In genomic region chr13:73673931-73674330, GRCh38 we compare ENCODE assay signal across 16 cellular contexts.
DNase-seq lines count a peak whose midpoint lies in the region; ATAC-seq, FAIRE-seq and TF ChIP-seq lines count a peak whose summit lies in the region.
"Had no signal": no experiment of that assay in that cellular context is flagged by ENCODE, and none has a peak within 500 bp of the region (broad histone marks: within the 10 kb centered on the region; RNA-seq: fewer than 3 reads in every experiment).

No MANE protein-coding gene starts in this region.

- POLR2A ChIA-PET in K562 (lab: Yijun Ruan, JAX): no interaction called here

- H4K20me1 ChIP-seq in K562 (replicated peaks; ENCODE audit: control insufficient read depth, insufficient read depth, low read length): no peaks in the 10 kb centered on the region
- no peaks in the 10 kb centered on the region for H4K20me1 ChIP-seq in hepatocyte (ENCODE audit: insufficient read depth, poor library complexity, severe bottlenecking)
- H4K20me1 ChIP-seq: BLaER1 treated with 17β-estradiol and CSF1 and Interleukin-3, amounts not matched to agents 10 nM and 100 nM had no signal

- TF ChIP-seq CTCF in K562 (IDR thresholded peaks at IDR 0.05 in 2 of 3, conservative IDR thresholded peaks at IDR 0.05 in 1 of 3; ENCODE audit: insufficient read depth in 2 of 3, low read depth in 1 of 3, low read length in 3 of 3) (no peak), hepatocyte (IDR thresholded peaks at IDR 0.05; ENCODE audit: poor library complexity) (no peak), breast epithelium (IDR thresholded peaks at IDR 0.05) (no peak)

- no peak for FAIRE-seq in K562 (lab: Jason Lieb, UNC)
- FAIRE-seq: GM12878, H1, HepG2 had no signal

- no peak overlapping the region for H3K4me2 ChIP-seq in K562 (ENCODE audit: insufficient read depth, low read length)
- H3K4me2 ChIP-seq in hepatocyte: no peak overlapping the region
- H3K4me2 ChIP-seq: BLaER1 treated with 17β-estradiol and CSF1 and Interleukin-3, amounts not matched to agents 10 nM and 100 nM had no signal

- H2AFZ ChIP-seq in K562 (ENCODE audit: low read depth, low read length) (no peak overlapping the region), hepatocyte (no peak overlapping the region)

- under 1% methylated on average over 9 of the region's 11 CpGs for WGBS in K562 (ENCODE audit: insufficient coverage, low coverage, missing lambda C conversion rate)
- WGBS in hepatocyte (ENCODE audit: low lambda C conversion rate, missing lambda C conversion rate): 76% methylated on average over 11 of the region's 11 CpGs

- H3K27me3 ChIP-seq in K562 (ENCODE audit: control insufficient read depth in 2 of 2, insufficient read depth in 2 of 2, low read length in 2 of 2): no peaks in the 10 kb centered on the region
- no peaks in the 10 kb centered on the region for H3K27me3 ChIP-seq in hepatocyte
- no peaks in the 10 kb centered on the region for H3K27me3 ChIP-seq in effector memory CD4-positive, alpha-beta T cell (replicated peaks; ENCODE audit: control insufficient read depth, insufficient read depth, low read length, poor library complexity, severe bottlenecking)
- H3K27me3 ChIP-seq in breast epithelium: no peaks in the 10 kb centered on the region
- H3K27me3 ChIP-seq: BLaER1 treated with 17β-estradiol and CSF1 and Interleukin-3, amounts not matched to agents 10 nM and 100 nM had no signal

- H3K27ac ChIP-seq in K562 (ENCODE audit: extremely low read depth, low read depth, low read length) (no peak overlapping the region), hepatocyte (peak overlapping the region; percentile 54), breast epithelium (no peak overlapping the region)
- H3K27ac ChIP-seq in effector memory CD4-positive, alpha-beta T cell (ENCODE audit: insufficient read depth, low read length, poor library complexity, severe bottlenecking): no peak overlapping the region
- H3K27ac ChIP-seq: BLaER1 treated with 17β-estradiol and CSF1 and Interleukin-3, amounts not matched to agents 10 nM and 100 nM had no signal

- intact Hi-C loops in K562 (cut with micrococcal nuclease): no loop called here
- intact Hi-C loops in breast epithelium (cut with DNase I; ENCODE audit: low total_unique reads): no loop called here

- DNase-seq in LoVo (ENCODE audit: low spot score) (peak; percentile 30), K562 (ENCODE audit: extremely low read depth in 1 of 4, low spot score in 3 of 4) (no peak), hepatocyte (ENCODE audit: low spot score) (no peak), breast epithelium (ENCODE audit: low spot score in 2 of 2) (no peak)
- no peak for DNase-seq in effector memory CD4-positive, alpha-beta T cell
- DNase-seq: CD8-positive, alpha-beta T cell; DMS 273 treated with DMSO at 0.1 percent for 48 hours; DMS53; DND-41; EL; H9 had no signal

- H3K36me3 ChIP-seq in K562 (ENCODE audit: control insufficient read depth, insufficient read depth, low read length): no peaks in the 10 kb centered on the region
- H3K36me3 ChIP-seq in hepatocyte (replicated peaks; ENCODE audit: insufficient read depth, low read depth): no peaks in the 10 kb centered on the region
- no peaks in the 10 kb centered on the region for H3K36me3 ChIP-seq in effector memory CD4-positive, alpha-beta T cell (ENCODE audit: control insufficient read depth, insufficient read depth, low read length)
- H3K36me3 ChIP-seq in breast epithelium: no peaks in the 10 kb centered on the region
- H3K36me3 ChIP-seq: BLaER1 treated with 17β-estradiol and CSF1 and Interleukin-3, amounts not matched to agents 10 nM and 100 nM had no signal

- no peak for TF ChIP-seq EP300 in K562 (IDR thresholded peaks at IDR 0.05; ENCODE audit: low read length)

- no peaks in the 10 kb centered on the region for H3K9me2 ChIP-seq in hepatocyte (replicated peaks; ENCODE audit: insufficient read depth)

- H3K4me3 ChIP-seq in K562 (no peak overlapping the region), hepatocyte (no peak overlapping the region), breast epithelium (no peak overlapping the region)
- H3K4me3 ChIP-seq in effector memory CD4-positive, alpha-beta T cell (ENCODE audit: insufficient read depth, low read depth, low read length, poor library complexity, severe bottlenecking): no peak overlapping the region
- H3K4me3 ChIP-seq: BLaER1 treated with 17β-estradiol and CSF1 and Interleukin-3, amounts not matched to agents 10 nM and 100 nM; GM12878 had no signal

- H3K4me1 ChIP-seq in K562 (replicated peaks in 1 of 2; ENCODE audit: control insufficient read depth in 2 of 2, insufficient read depth in 2 of 2, low read length in 2 of 2) (no peaks in the 10 kb centered on the region), hepatocyte (ENCODE audit: insufficient read depth) (peaks cover 27% of the 10 kb centered on the region), breast epithelium (no peaks in the 10 kb centered on the region)
- H3K4me1 ChIP-seq in effector memory CD4-positive, alpha-beta T cell (ENCODE audit: control insufficient read depth, insufficient read depth, low read length, poor library complexity, severe bottlenecking): no peaks in the 10 kb centered on the region

- TF ChIP-seq POLR2A in K562 (conservative IDR thresholded peaks at IDR 0.05): no peak
- no peak for TF ChIP-seq POLR2A in breast epithelium (IDR thresholded peaks at IDR 0.05)

- no peak overlapping the region for H3K9ac ChIP-seq in K562 (ENCODE audit: insufficient read depth in 1 of 2, low read depth in 2 of 2, low read length in 2 of 2)
- H3K9ac ChIP-seq: BLaER1 treated with 17β-estradiol and CSF1 and Interleukin-3, amounts not matched to agents 10 nM and 100 nM had no signal

- H3K79me2 ChIP-seq in K562 (ENCODE audit: control insufficient read depth, insufficient read depth, low read length) (no peaks in the 10 kb centered on the region), hepatocyte (no peaks in the 10 kb centered on the region)

- H3K9me1 ChIP-seq in K562 (ENCODE audit: control insufficient read depth, insufficient read depth, low read length): no peaks in the 10 kb centered on the region

- CTCF ChIA-PET in K562 (lab: Yijun Ruan, JAX; ENCODE audit: low intra/inter-chr PET ratio): no interaction called here

- BruUV-seq in K562 (replicated peaks; lab: Mats Ljungman, UMichigan): no TSS peak

- no peak for ATAC-seq in K562
- ATAC-seq in GM21723 (IDR thresholded peaks at IDR 0.05; ENCODE audit: unreplicated experiment): no peak
- ATAC-seq: CD8-positive, alpha-beta T cell; GM12878; HepG2 had no signal

- TF ChIP-seq RAD21 in K562 (CRISPR knock-in tag; conservative IDR thresholded peaks at IDR 0.05 in 1 of 2, IDR thresholded peaks at IDR 0.05 in 1 of 2): no peak

- in situ Hi-C loops in K562 (cut with MboI): no loop called here

- H3K9me3 ChIP-seq in K562 (replicated peaks; ENCODE audit: control insufficient read depth, insufficient read depth, low read depth, low read length) (no peaks in the 10 kb centered on the region), hepatocyte (ENCODE audit: low read depth) (no peaks in the 10 kb centered on the region), breast epithelium (no peaks in the 10 kb centered on the region)
- H3K9me3 ChIP-seq in effector memory CD4-positive, alpha-beta T cell (ENCODE audit: control insufficient read depth, low read length): no peaks in the 10 kb centered on the region
- H3K9me3 ChIP-seq: BLaER1 treated with 17β-estradiol and CSF1 and Interleukin-3, amounts not matched to agents 10 nM and 100 nM had no signal

TF ChIP-seq in K562, 482 proteins besides CTCF, POLR2A, EP300 and RAD21 (continues in another document):
- TF ChIP-seq TFE3 (CRISPR knock-in tag; IDR thresholded peaks at IDR 0.05) (peak; percentile 12; the same call in 1 of the 2 replicates), KDM1A (IDR thresholded peaks at IDR 0.05) (no peak), MTA3 (IDR thresholded peaks at IDR 0.05; ENCODE audit: borderline replicate concordance) (no peak), HEY1 (CRISPR knock-in tag; IDR thresholded peaks at IDR 0.05; ENCODE audit: borderline replicate concordance) (no peak), ZNF696 (CRISPR knock-in tag; conservative IDR thresholded peaks at IDR 0.05) (no peak), SRSF1 (IDR thresholded peaks at IDR 0.05; ENCODE audit: low read depth, low read length) (no peak)
